In genomic region chr10:71289421-71290130, GRCh38 we compare ENCODE assay signal across 14 cellular contexts.
"Had no signal": no experiment of that assay in that cellular context is flagged by ENCODE, and none has a peak within 500 bp of the region (broad histone marks: within the 10 kb centered on the region; RNA-seq: fewer than 3 reads in every experiment).

No MANE protein-coding gene starts in this region.

- H3K9me3 ChIP-seq: adrenal gland, esophagus squamous epithelium, prostate gland, right lobe of liver, suprapubic skin had no signal

- H3K36me3 ChIP-seq: prostate gland, right lobe of liver had no signal

- H3K27ac ChIP-seq: adrenal gland, esophagus squamous epithelium, prostate gland, suprapubic skin, WERI-Rb-1 had no signal

- DNase-seq: activated CD4-positive, alpha-beta memory T cell treated with anti-CD3 and anti-CD28 coated beads, Interleukin-2, amount 10 ng/mL, durations not matched to agents 7 days and 5 days; activated CD4-positive, alpha-beta T cell treated with anti-CD3 and anti-CD28 coated beads for 36 hours; activated CD8-positive, alpha-beta memory T cell treated with anti-CD3 and anti-CD28 coated beads, Interleukin-2, amount 50 U/mL, for 4 hours; activated effector memory CD4-positive, alpha-beta T cell treated with anti-CD3 and anti-CD28 coated beads, Interleukin-2, amount 50 U/mL, for 16 hours; activated T-cell treated with anti-CD3 and anti-CD28 coated beads, Interleukin-2, amount 50 U/mL, for 48 hours; adrenal gland; esophagus squamous epithelium; trophoblast cell; WERI-Rb-1 had no signal

- H3K27me3 ChIP-seq: adrenal gland, esophagus squamous epithelium, right lobe of liver, suprapubic skin had no signal

- H3K4me1 ChIP-seq: adrenal gland, prostate gland had no signal

- H3K4me3 ChIP-seq: adrenal gland, esophagus squamous epithelium, prostate gland, right lobe of liver, suprapubic skin had no signal

- ATAC-seq: activated CD4-positive, alpha-beta T cell treated with anti-CD3 and anti-CD28 coated beads for 36 hours had no signal

- FAIRE-seq: colon, endothelial cell of umbilical vein had no signal
